8 cellular contexts compared by ENCODE assay signal in genomic region chr18:36572135-36572856, GRCh38.
A peak's percentile ranks its signal among the peaks of the same experiment; 100 is the strongest.
DNase-seq lines count a peak whose midpoint lies in the region; ATAC-seq and TF ChIP-seq lines count a peak whose summit lies in the region.

No MANE protein-coding gene starts in this region.

- peaks cover 38% of the 10 kb centered on the region for H3K27me3 Mint-ChIP-seq in osteocyte (ENCODE audit: unreplicated experiment)

- H3K4me3 Mint-ChIP-seq in osteocyte (ENCODE audit: unreplicated experiment) = no peak overlapping the region

- H3K4me1 Mint-ChIP-seq in osteocyte (ENCODE audit: unreplicated experiment) = peaks cover 1% of the 10 kb centered on the region

- H3K9me3 Mint-ChIP-seq in osteocyte (ENCODE audit: unreplicated experiment) = no peaks in the 10 kb centered on the region

- ATAC-seq in GM18907 (IDR thresholded peaks at IDR 0.05; ENCODE audit: unreplicated experiment) = no peak

- H3K27ac Mint-ChIP-seq in osteocyte (ENCODE audit: unreplicated experiment) = no peak overlapping the region

- H3K36me3 Mint-ChIP-seq in osteocyte (ENCODE audit: unreplicated experiment) = no peaks in the 10 kb centered on the region

- peak; percentile 77 for TF ChIP-seq CTCF in osteocyte (IDR thresholded peaks at IDR 0.05)

- peak; percentile 30 for DNase-seq in activated CD4-positive, alpha-beta T cell treated with anti-CD3 and anti-CD28 coated beads for 48 hours
- DNase-seq in activated CD4-positive, alpha-beta T cell treated with anti-CD3 and anti-CD28 coated beads, Interleukin-2, amount 50 U/mL, for 4 hours = no peak
- DNase-seq in KG1 (lab: John Stamatoyannopoulos, UW) (peak; percentile 5), SHP77 (lab: John Stamatoyannopoulos, UW) (peak; percentile 31 to 44), fibroblast of gingiva (ENCODE audit: low read depth) (peak; percentile 45), osteocyte (ENCODE audit: extremely low spot score, unreplicated experiment) (no peak), NCI-H2196 treated with DMSO at 0.1 percent for 48 hours (lab: John Stamatoyannopoulos, UW; ENCODE audit: unreplicated experiment) (no peak)

Comparison
In these comparisons a context has a peak if more than half of its experiments do, and no peak if none do; other contexts are left out.
1. DNase-seq: peak in activated CD4-positive, alpha-beta T cell treated with anti-CD3 and anti-CD28 coated beads for 48 hours (single experiment), KG1 (single experiment), SHP77 (2 of 2) and fibroblast of gingiva (single experiment); none in activated CD4-positive, alpha-beta T cell treated with anti-CD3 and anti-CD28 coated beads, Interleukin-2, amount 50 U/mL, for 4 hours (0 of 2), osteocyte (single experiment) and NCI-H2196 treated with DMSO at 0.1 percent for 48 hours (single experiment).